In the genomic region with DNA sequence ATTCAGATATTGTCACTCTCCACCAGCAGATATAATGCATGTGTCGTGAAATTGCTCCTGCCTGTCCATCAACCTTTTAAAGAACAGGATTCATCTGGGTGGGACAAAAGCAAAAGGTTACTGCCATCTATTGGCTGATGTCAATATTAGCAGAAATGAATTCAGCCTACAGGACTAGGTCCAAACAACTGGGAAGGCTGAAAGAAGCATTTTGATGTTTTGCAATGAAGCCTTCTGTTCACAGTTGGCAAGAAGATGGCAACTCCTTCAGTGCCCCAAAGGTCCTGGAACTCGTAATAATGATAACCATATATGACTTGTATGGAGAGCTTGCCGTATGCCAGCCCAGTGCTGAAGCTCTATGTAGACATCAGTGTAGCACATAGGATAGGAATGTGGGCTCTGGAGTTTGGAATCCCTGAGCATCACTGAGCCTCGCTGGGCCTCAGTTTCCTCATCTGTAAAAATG, we compare ENCODE assay signal across 8 cellular contexts. TPM values are rescaled to one million over a fixed set of nuclear protein-coding genes. Genes with fewer than 3 reads are reported as not detected.
DNase-seq lines count a peak whose midpoint lies in the region; FAIRE-seq and TF ChIP-seq lines count a peak whose summit lies in the region.

No MANE protein-coding gene starts in this region.

- no peak overlapping the region for H3K4me3 ChIP-seq in CD4-positive, alpha-beta memory T cell (ENCODE audit: low read length in 2 of 2)
- H3K4me3 ChIP-seq in fibroblast of lung (replicated peaks in 1 of 4; ENCODE audit: control extremely low read depth in 1 of 4, insufficient read depth in 1 of 4, low read depth in 3 of 4, low read length in 4 of 4) (no peak overlapping the region), osteoblast (ENCODE audit: insufficient read depth, low read length) (no peak overlapping the region)

- CTCF ChIA-PET in CD4-positive, alpha-beta memory T cell (lab: Charles Lee; ENCODE audit: partially characterized antibody) = interaction anchor here (1.0 to 1.9 kb wide), 8 partner anchors 12 to 854 kb away, joined by 3 to 5 read pairs (median 3); no protein-coding TSS in a partner anchor

- H3K4me1 Mint-ChIP-seq in CD4-positive, alpha-beta memory T cell = peaks cover 0 to 10% (median 2%) of the 10 kb centered on the region in 4 donors

- H3K36me3 ChIP-seq in CD4-positive, alpha-beta memory T cell (ENCODE audit: insufficient read depth, low read length) = no peaks in the 10 kb centered on the region
- H3K36me3 ChIP-seq in fibroblast of lung (ENCODE audit: control insufficient read depth, insufficient read depth, low read length) (no peaks in the 10 kb centered on the region), osteoblast (ENCODE audit: insufficient read depth, low read length) (no peaks in the 10 kb centered on the region)

- H3K27me3 ChIP-seq in CD4-positive, alpha-beta memory T cell (ENCODE audit: insufficient read depth, low read length) = no peaks in the 10 kb centered on the region
- H3K27me3 ChIP-seq in fibroblast of lung (ENCODE audit: control insufficient read depth, insufficient read depth, low read length) (no peaks in the 10 kb centered on the region), osteoblast (ENCODE audit: insufficient read depth, low read length) (no peaks in the 10 kb centered on the region)

- no peak overlapping the region for H3K4me3 Mint-ChIP-seq in CD4-positive, alpha-beta memory T cell

- H3K27ac ChIP-seq in CD4-positive, alpha-beta memory T cell (ENCODE audit: low read depth, low read length) = no peak overlapping the region
- H3K27ac ChIP-seq in fibroblast of lung (ENCODE audit: insufficient read depth, low read length) = no peak overlapping the region
- no peak overlapping the region for H3K27ac ChIP-seq in osteoblast (ENCODE audit: low read depth, low read length)

- H3K36me3 Mint-ChIP-seq in CD4-positive, alpha-beta memory T cell = no peaks in the 10 kb centered on the region

- POLR2A ChIA-PET in CD4-positive, alpha-beta memory T cell (lab: Charles Lee; ENCODE audit: partially characterized antibody) = no interaction called here

- no peak overlapping the region for H3K9ac ChIP-seq in fibroblast of lung (ENCODE audit: insufficient read depth, low read length)

- H3K27ac Mint-ChIP-seq in CD4-positive, alpha-beta memory T cell = peak overlapping the region in 1 of 7 donors; percentile 38

- TF ChIP-seq CTCF in fibroblast of lung (conservative IDR thresholded peaks at IDR 0.05 in 1 of 2, IDR thresholded peaks at IDR 0.05 in 1 of 2; ENCODE audit: low read depth in 1 of 2, low read length in 2 of 2) = peak; percentile 71 to 73
- TF ChIP-seq CTCF in osteoblast (IDR thresholded peaks at IDR 0.05; ENCODE audit: extremely low read depth, low read depth, low read length) = peak; percentile 74

- H4K20me1 ChIP-seq in fibroblast of lung (ENCODE audit: control insufficient read depth, extremely low read depth, insufficient read depth, low read length) (no peaks in the 10 kb centered on the region), osteoblast (ENCODE audit: insufficient read depth, low read length) (no peaks in the 10 kb centered on the region)

- DNase-seq in CD4-positive, alpha-beta memory T cell = peak in 4 of 5 donors; percentile 12 to 32 (median 20)
- DNase-seq in GM19239 (ENCODE audit: insufficient read length, low spot score) = peak; percentile 32
- DNase-seq in KBM-7 = peak; percentile 63
- peak; percentile 58 for DNase-seq in SK-N-DZ (ENCODE audit: low spot score)
- DNase-seq in fibroblast of lung (ENCODE audit: low read depth in 2 of 2) = peak; percentile 45 to 66
- DNase-seq in osteoblast (ENCODE audit: insufficient read length, low spot score, missing footprints) = no peak
- DNase-seq in ecto neural progenitor cell (ENCODE audit: low spot score) = no peak
- DNase-seq in activated T-cell treated with anti-CD3 and anti-CD28 coated beads, Interleukin-2, amount 50 U/mL, for 48 hours = no peak

- FAIRE-seq in GM19239 (lab: Jason Lieb, UNC) = peak; percentile 86

- H3K79me2 ChIP-seq in fibroblast of lung (ENCODE audit: control insufficient read depth, insufficient read depth, low read length) = no peaks in the 10 kb centered on the region
- H3K79me2 ChIP-seq in osteoblast (ENCODE audit: insufficient read depth, low read length) = no peaks in the 10 kb centered on the region

- no peaks in the 10 kb centered on the region for H3K4me1 ChIP-seq in CD4-positive, alpha-beta memory T cell (ENCODE audit: insufficient read depth, low read length)
- H3K4me1 ChIP-seq in fibroblast of lung (ENCODE audit: control insufficient read depth, extremely low read depth, insufficient read depth, low read length) (no peaks in the 10 kb centered on the region), osteoblast (ENCODE audit: insufficient read depth, low read length) (peaks cover 14% of the 10 kb centered on the region)

- H3K9me3 Mint-ChIP-seq in CD4-positive, alpha-beta memory T cell = no peaks in the 10 kb centered on the region

- intact Hi-C loops in CD4-positive, alpha-beta memory T cell (cut with micrococcal nuclease) = loop anchor here (1.0 to 5.0 kb wide), 5 partner anchors 116 to 1820 kb away; no protein-coding TSS in a partner anchor

- peaks cover 0 to 2% of the 10 kb centered on the region in 2 donors for H3K27me3 Mint-ChIP-seq in CD4-positive, alpha-beta memory T cell

- H3K9me3 ChIP-seq in CD4-positive, alpha-beta memory T cell (ENCODE audit: control insufficient read depth in 1 of 2, low read length in 2 of 2) = no peaks in the 10 kb centered on the region
- H3K9me3 ChIP-seq in fibroblast of lung (ENCODE audit: control insufficient read depth, insufficient read depth, low read depth, low read length) (no peaks in the 10 kb centered on the region), osteoblast (ENCODE audit: low read depth, low read length) (no peaks in the 10 kb centered on the region)

- H3K4me2 ChIP-seq in fibroblast of lung (ENCODE audit: extremely low read depth, insufficient read depth, low read length) (no peak overlapping the region), osteoblast (ENCODE audit: insufficient read depth, low read length) (no peak overlapping the region)

- in situ Hi-C loops in KBM-7 (cut with MboI; ENCODE audit: low pct_unique_long_range_greater_than_20kb, low sequenced_read_pairs) = loop anchor here (25.0 kb wide), 1 partner anchor 501 kb away; no protein-coding TSS in a partner anchor

- H2AFZ ChIP-seq in fibroblast of lung (ENCODE audit: low read length) = no peak overlapping the region
- H2AFZ ChIP-seq in osteoblast (ENCODE audit: low read length) = peak overlapping the region; percentile 5

RNA-seq across cellular contexts. Expression of gene BCAS1, which starts 7.5 kb away (rescaled TPM):
- total RNA-seq in CD4-positive, alpha-beta memory T cell = under 1 TPM; 0.25 to 0.32 TPM
- under 1 TPM in 1 of 2 donors, not detected in 1; 0.17 TPM for polyA plus RNA-seq in CD4-positive, alpha-beta memory T cell
- polyA plus RNA-seq in SK-N-DZ (2014; cell fraction: cytosol; rRNA removed) = 0.08 and 0.10 TPM in 2 replicates
- polyA plus RNA-seq in SK-N-DZ (2014; cell fraction: nucleus; rRNA removed) = 0.15 and 0.36 TPM in 2 replicates
- total RNA-seq in fibroblast of lung = under 0.01 and 0.17 TPM in 2 replicates
- polyA plus RNA-seq in fibroblast of lung = not detected in 2 replicates
- polyA plus RNA-seq in fibroblast of lung (2012) = 0.06 TPM in 1 of 2 replicates, not detected in the other
- 0.39 TPM in 1 of 2 replicates, not detected in the other for polyA minus RNA-seq in fibroblast of lung (ENCODE audit: low replicate concordance)
- under 0.01 TPM in 1 of 2 replicates, not detected in the other for total RNA-seq in osteoblast

Comparison
In these comparisons a context has a peak if more than half of its experiments do, and no peak if none do; other contexts are left out.
1. DNase-seq: peak in CD4-positive, alpha-beta memory T cell (4 of 5), GM19239 (single experiment), KBM-7 (single experiment), SK-N-DZ (single experiment) and fibroblast of lung (2 of 2); none in osteoblast (single experiment), ecto neural progenitor cell (single experiment) and activated T-cell treated with anti-CD3 and anti-CD28 coated beads, Interleukin-2, amount 50 U/mL, for 48 hours (0 of 2).